Comparison of ENCODE assay signal across 1 cellular context in genomic region chr17:61863801-61864126, GRCh38.
TF ChIP-seq lines count a peak whose summit lies in the region.

No MANE protein-coding gene starts in this region.

TF ChIP-seq in HepG2, 621 proteins besides CTCF, POLR2A, EP300 and RAD21 (continued from another document):
- TF ChIP-seq, protein P1, sequence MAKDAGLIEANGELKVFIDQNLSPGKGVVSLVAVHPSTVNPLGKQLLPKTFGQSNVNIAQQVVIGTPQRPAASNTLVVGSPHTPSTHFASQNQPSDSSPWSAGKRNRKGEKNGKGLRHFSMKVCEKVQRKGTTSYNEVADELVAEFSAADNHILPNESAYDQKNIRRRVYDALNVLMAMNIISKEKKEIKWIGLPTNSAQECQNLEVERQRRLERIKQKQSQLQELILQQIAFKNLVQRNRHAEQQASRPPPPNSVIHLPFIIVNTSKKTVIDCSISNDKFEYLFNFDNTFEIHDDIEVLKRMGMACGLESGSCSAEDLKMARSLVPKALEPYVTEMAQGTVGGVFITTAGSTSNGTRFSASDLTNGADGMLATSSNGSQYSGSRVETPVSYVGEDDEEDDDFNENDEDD (CRISPR knock-in tag; IDR thresholded peaks at IDR 0.05; ENCODE audit: borderline replicate concordance): no peak
- TF ChIP-seq ZFP41 (CRISPR knock-in tag; IDR thresholded peaks at IDR 0.05; ENCODE audit: borderline replicate concordance) (no peak), MXD4 (CRISPR knock-in tag; IDR thresholded peaks at IDR 0.05) (peak; percentile 47; the same call in 1 of the 2 replicates), ZNF292 (CRISPR knock-in tag; IDR thresholded peaks at IDR 0.05; ENCODE audit: borderline replicate concordance, low read depth) (no peak), GPBP1L1 (CRISPR knock-in tag; IDR thresholded peaks at IDR 0.05) (no peak), MAZ (IDR thresholded peaks at IDR 0.05; ENCODE audit: borderline replicate concordance, low read depth, low read length) (no peak), MAZ (CRISPR knock-in tag; IDR thresholded peaks at IDR 0.05; ENCODE audit: low read depth) (no peak), ZNF574 (CRISPR knock-in tag; IDR thresholded peaks at IDR 0.05) (no peak), ZNF724P (CRISPR knock-in tag; IDR thresholded peaks at IDR 0.05; ENCODE audit: borderline replicate concordance) (peak; percentile 11; the same call in 1 of the 2 replicates), NFE2L2 (IDR thresholded peaks at IDR 0.05; ENCODE audit: low read length) (no peak), ZBTB38 (CRISPR knock-in tag; IDR thresholded peaks at IDR 0.05) (no peak), ZNF556 (CRISPR knock-in tag; IDR thresholded peaks at IDR 0.05; ENCODE audit: borderline replicate concordance) (no peak; the same call in 1 of the 2 replicates), ZFAT (CRISPR knock-in tag; conservative IDR thresholded peaks at IDR 0.05) (no peak), RFX1 (IDR thresholded peaks at IDR 0.05) (no peak), ZNF549 (CRISPR knock-in tag; IDR thresholded peaks at IDR 0.05) (no peak), ZBTB21 (CRISPR knock-in tag; IDR thresholded peaks at IDR 0.05) (no peak), GABPA (IDR thresholded peaks at IDR 0.05; ENCODE audit: low read depth, low read length) (no peak), GABPA (CRISPR knock-in tag; IDR thresholded peaks at IDR 0.05; ENCODE audit: low read depth) (no peak), ISL2 (CRISPR knock-in tag; IDR thresholded peaks at IDR 0.05) (no peak), CC2D1A (CRISPR knock-in tag; IDR thresholded peaks at IDR 0.05) (0 out of 2 replicates have a peak, but pooled peaks have one; percentile 38), GATA4 (IDR thresholded peaks at IDR 0.05; ENCODE audit: borderline replicate concordance, low read depth) (no peak), NCOA2 (CRISPR knock-in tag; IDR thresholded peaks at IDR 0.05) (no peak), KLF15 (CRISPR knock-in tag; IDR thresholded peaks at IDR 0.05; ENCODE audit: borderline replicate concordance) (no peak; the same call in 1 of the 2 replicates), MXI1 (IDR thresholded peaks at IDR 0.05; ENCODE audit: borderline replicate concordance, low read depth, low read length) (no peak), ZNF326 (CRISPR knock-in tag; IDR thresholded peaks at IDR 0.05; ENCODE audit: borderline replicate concordance) (0 out of 2 replicates have a peak, but pooled peaks have one; percentile 45), XBP1 (CRISPR knock-in tag; IDR thresholded peaks at IDR 0.05) (no peak), SOX6 (IDR thresholded peaks at IDR 0.05) (no peak), SOX6 (CRISPR knock-in tag; IDR thresholded peaks at IDR 0.05) (peak; percentile 7; the same call in 1 of the 2 replicates), U2AF1 (optimal IDR thresholded peaks at IDR 0.05; ENCODE audit: low read depth, low read length) (no peak), CREB1 (IDR thresholded peaks at IDR 0.05) (no peak), CREB1 (CRISPR knock-in tag; IDR thresholded peaks at IDR 0.05) (peak; percentile 25; the same call in 1 of the 2 replicates), ZNF563 (CRISPR knock-in tag; IDR thresholded peaks at IDR 0.05) (no peak), ZNF3 (CRISPR knock-in tag; IDR thresholded peaks at IDR 0.05) (no peak), ZNF468 (CRISPR knock-in tag; IDR thresholded peaks at IDR 0.05) (no peak), ZNF234 (CRISPR knock-in tag; conservative IDR thresholded peaks at IDR 0.05) (no peak), ZEB1 (IDR thresholded peaks at IDR 0.05; ENCODE audit: insufficient replicate concordance, low read depth) (peak; percentile 5), ZNF124 (CRISPR knock-in tag; IDR thresholded peaks at IDR 0.05) (peak; percentile 31; the same call in 1 of the 2 replicates), DR1 (CRISPR knock-in tag; IDR thresholded peaks at IDR 0.05) (no peak), ZBTB39 (CRISPR knock-in tag; IDR thresholded peaks at IDR 0.05) (no peak), ZNF616 (CRISPR knock-in tag; IDR thresholded peaks at IDR 0.05; ENCODE audit: low read depth) (no peak), LCORL (IDR thresholded peaks at IDR 0.05) (no peak), LCORL (CRISPR knock-in tag; IDR thresholded peaks at IDR 0.05) (no peak), ATRX (CRISPR knock-in tag; IDR thresholded peaks at IDR 0.05; ENCODE audit: borderline replicate concordance) (no peak), SIN3B (IDR thresholded peaks at IDR 0.05; ENCODE audit: low read length) (no peak), ZSCAN29 (CRISPR knock-in tag; conservative IDR thresholded peaks at IDR 0.05) (peak; percentile 2; the same call in 1 of the 2 replicates), CHD2 (IDR thresholded peaks at IDR 0.05; ENCODE audit: low read depth, low read length) (no peak), ZNF709 (CRISPR knock-in tag; IDR thresholded peaks at IDR 0.05) (0 out of 2 replicates have a peak, but pooled peaks have one; percentile 11), HES4 (CRISPR knock-in tag; IDR thresholded peaks at IDR 0.05; ENCODE audit: borderline replicate concordance) (no peak), ATF1 (CRISPR knock-in tag; IDR thresholded peaks at IDR 0.05) (peak; percentile 2; the same call in 1 of the 2 replicates), KAT7 (CRISPR knock-in tag; IDR thresholded peaks at IDR 0.05; ENCODE audit: borderline replicate concordance) (peak; percentile 72; the same call in 1 of the 2 replicates), ZNF772 (CRISPR knock-in tag; IDR thresholded peaks at IDR 0.05) (no peak)
- TF ChIP-seq, protein P2, sequence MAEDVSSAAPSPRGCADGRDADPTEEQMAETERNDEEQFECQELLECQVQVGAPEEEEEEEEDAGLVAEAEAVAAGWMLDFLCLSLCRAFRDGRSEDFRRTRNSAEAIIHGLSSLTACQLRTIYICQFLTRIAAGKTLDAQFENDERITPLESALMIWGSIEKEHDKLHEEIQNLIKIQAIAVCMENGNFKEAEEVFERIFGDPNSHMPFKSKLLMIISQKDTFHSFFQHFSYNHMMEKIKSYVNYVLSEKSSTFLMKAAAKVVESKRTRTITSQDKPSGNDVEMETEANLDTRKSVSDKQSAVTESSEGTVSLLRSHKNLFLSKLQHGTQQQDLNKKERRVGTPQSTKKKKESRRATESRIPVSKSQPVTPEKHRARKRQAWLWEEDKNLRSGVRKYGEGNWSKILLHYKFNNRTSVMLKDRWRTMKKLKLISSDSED (CRISPR knock-in tag; IDR thresholded peaks at IDR 0.05): no peak
- TF ChIP-seq, protein P3, sequence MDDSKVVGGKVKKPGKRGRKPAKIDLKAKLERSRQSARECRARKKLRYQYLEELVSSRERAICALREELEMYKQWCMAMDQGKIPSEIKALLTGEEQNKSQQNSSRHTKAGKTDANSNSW (CRISPR knock-in tag; IDR thresholded peaks at IDR 0.05; ENCODE audit: borderline replicate concordance): no peak
- TF ChIP-seq, protein P4, sequence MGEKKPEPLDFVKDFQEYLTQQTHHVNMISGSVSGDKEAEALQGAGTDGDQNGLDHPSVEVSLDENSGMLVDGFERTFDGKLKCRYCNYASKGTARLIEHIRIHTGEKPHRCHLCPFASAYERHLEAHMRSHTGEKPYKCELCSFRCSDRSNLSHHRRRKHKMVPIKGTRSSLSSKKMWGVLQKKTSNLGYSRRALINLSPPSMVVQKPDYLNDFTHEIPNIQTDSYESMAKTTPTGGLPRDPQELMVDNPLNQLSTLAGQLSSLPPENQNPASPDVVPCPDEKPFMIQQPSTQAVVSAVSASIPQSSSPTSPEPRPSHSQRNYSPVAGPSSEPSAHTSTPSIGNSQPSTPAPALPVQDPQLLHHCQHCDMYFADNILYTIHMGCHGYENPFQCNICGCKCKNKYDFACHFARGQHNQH (CRISPR knock-in tag; IDR thresholded peaks at IDR 0.05): no peak
